ENCODE assay signal across 1 cellular context in the genomic region with DNA sequence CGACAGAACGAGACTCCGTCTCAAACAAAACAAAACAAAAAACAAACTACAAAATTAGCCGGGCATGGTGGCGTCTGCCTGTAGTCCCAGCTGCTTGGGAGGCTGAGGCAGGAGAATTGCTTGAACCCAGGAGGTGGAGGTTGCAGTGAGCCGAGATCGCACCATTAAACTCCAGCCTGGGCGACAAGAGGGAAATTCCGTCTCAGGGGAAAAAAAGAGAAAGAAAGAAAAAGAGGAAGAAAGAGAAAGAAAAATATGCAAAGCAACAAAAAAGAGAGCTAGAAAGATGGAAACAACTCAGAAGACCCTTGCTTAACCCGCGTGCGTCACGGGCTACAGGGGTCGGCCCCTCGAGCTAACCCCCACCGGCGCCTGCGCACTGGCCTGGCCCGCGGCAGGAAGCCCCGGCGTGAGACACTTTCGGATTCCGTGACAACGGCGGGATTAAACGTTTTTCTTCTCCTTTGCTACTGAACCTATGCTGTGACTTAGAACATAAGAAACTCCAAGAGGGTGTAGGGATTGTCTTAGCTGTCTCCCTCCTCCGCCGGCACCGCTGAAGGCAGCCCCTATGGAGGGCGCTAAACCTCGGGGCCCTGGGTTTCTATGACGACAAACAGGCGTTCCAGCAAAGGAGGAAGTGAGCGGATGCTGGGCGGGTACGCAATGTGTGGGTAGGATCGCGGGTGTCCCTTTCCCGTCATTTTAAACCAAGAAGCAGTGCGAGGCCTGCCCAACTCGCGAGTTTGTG.
TF ChIP-seq lines count a peak whose summit lies in the region.

A gene with protein sequence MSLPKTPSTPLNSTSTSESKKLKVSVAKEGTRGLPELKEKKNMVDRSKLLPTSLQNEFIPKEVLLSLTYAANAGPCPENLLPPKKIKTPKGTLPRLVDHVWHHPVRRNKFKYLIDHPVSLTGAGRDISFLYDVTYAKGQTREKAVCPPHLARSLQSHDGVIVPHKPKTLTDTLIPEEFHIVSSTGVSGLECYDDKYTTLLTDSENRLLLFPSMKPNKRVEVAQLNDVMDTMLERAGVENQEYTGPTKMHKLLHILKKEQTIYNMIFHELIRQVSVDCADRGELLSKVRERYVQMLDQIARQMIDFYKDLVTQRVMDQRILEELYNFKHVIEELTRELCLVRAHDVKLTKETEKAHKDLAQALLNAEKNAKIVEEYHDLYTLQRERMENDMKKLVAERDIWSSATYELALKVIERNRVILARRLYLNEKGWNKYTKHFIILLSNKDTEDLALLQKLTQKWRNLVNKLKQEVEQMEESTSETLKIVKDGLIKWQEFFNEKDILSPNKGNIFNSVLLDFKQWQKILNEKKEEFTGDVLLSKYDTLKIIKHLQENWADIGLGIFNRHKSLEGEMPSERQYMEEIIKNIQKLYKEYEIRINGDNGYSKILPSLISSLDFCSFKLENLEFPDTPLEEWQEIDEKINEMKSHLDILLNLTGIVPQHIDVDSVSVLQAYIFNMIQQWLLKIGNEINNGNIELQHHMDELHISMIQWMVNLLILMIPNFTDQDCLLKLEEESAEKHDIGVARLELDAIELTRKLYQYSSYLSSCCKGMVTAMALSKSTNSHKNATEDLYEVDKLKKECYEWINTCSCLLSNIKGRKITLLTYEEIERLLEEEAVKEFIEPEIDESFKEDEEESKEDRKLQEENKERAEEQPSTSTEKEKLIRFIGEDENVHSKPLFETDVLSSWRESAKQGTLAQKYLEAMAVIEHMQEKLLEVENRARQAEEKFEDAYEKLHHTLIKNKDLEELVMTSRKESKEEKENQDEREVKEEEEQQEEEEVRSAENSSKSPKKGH (plus strand): TSS at position 630 of the 751 bp plus-strand sequence. CDS start 539 bp downstream, outside the sequence.

TF ChIP-seq in H1, 55 proteins besides CTCF, POLR2A, EP300 and RAD21:
- TF ChIP-seq NRF1 (IDR thresholded peaks at IDR 0.05; ENCODE audit: low read depth, low read length) (peak; percentile 72), HDAC2 (IDR thresholded peaks at IDR 0.05; ENCODE audit: borderline replicate concordance in 1 of 2, low read depth in 2 of 2, low read length in 2 of 2) (peak in 1 of 2 experiments; percentile 96; a peak in 1 of 4 replicates), CHD2 (IDR thresholded peaks at IDR 0.05; ENCODE audit: low read length) (no peak), GABPA (IDR thresholded peaks at IDR 0.05; ENCODE audit: borderline replicate concordance, insufficient read depth, low read length) (no peak), ASH2L (IDR thresholded peaks at IDR 0.05; ENCODE audit: low read length) (peak; percentile 63), CEBPB (IDR thresholded peaks at IDR 0.05; ENCODE audit: low read depth, low read length) (no peak), SIRT6 (IDR thresholded peaks at IDR 0.05; ENCODE audit: low read length) (no peak), ZNF274 (IDR thresholded peaks at IDR 0.05; ENCODE audit: borderline replicate concordance, extremely low read depth, low read length) (no peak), RBBP5 (IDR thresholded peaks at IDR 0.05; ENCODE audit: borderline replicate concordance, low read depth, low read length) (no peak), JUN (IDR thresholded peaks at IDR 0.05; ENCODE audit: low read depth, low read length) (no peak), JUND (IDR thresholded peaks at IDR 0.05; ENCODE audit: low read length) (no peak), CHD1 (IDR thresholded peaks at IDR 0.05; ENCODE audit: low read depth, low read length) (no peak), CBX5 (IDR thresholded peaks at IDR 0.05; ENCODE audit: low read depth, low read length) (no peak), TAF7 (optimal IDR thresholded peaks at IDR 0.05; ENCODE audit: borderline replicate concordance, low read depth, low read length) (peak; percentile 21), PHF8 (conservative IDR thresholded peaks at IDR 0.05; ENCODE audit: low read depth, low read length) (no peak; the same call in none of the 2 replicates), KDM5A (IDR thresholded peaks at IDR 0.05; ENCODE audit: low read length) (no peak), SAP30 (IDR thresholded peaks at IDR 0.05; ENCODE audit: insufficient read depth, insufficient replicate concordance, low read length) (peak; percentile 91), EGR1 (IDR thresholded peaks at IDR 0.05; ENCODE audit: borderline replicate concordance, low read depth, low read length) (no peak), KDM4A (IDR thresholded peaks at IDR 0.05; ENCODE audit: low read depth, low read length, severe bottlenecking) (peak; percentile 95), POLR2AphosphoS5 (IDR thresholded peaks at IDR 0.05; ENCODE audit: low read depth, low read length) (no peak; the same call in 1 of the 2 replicates), SP4 (IDR thresholded peaks at IDR 0.05; ENCODE audit: low read length) (peak; percentile 96), POU5F1 (IDR thresholded peaks at IDR 0.05; ENCODE audit: low read depth, low read length) (no peak), SP2 (IDR thresholded peaks at IDR 0.05; ENCODE audit: low read length) (no peak), MAFK (IDR thresholded peaks at IDR 0.05; ENCODE audit: low read depth, low read length) (no peak), EZH2 (IDR thresholded peaks at IDR 0.05; ENCODE audit: low read depth, low read length, severe bottlenecking) (no peak), SIN3A (conservative IDR thresholded peaks at IDR 0.05 in 1 of 2, IDR thresholded peaks at IDR 0.05 in 1 of 2; ENCODE audit: low read depth in 1 of 2, low read length in 2 of 2) (peak in 1 of 2 experiments; percentile 95; a peak in 2 of 4 replicates), TEAD4 (IDR thresholded peaks at IDR 0.05; ENCODE audit: low read depth, low read length) (no peak), SRF (IDR thresholded peaks at IDR 0.05; ENCODE audit: low read depth, low read length) (no peak), FOSL1 (IDR thresholded peaks at IDR 0.05; ENCODE audit: insufficient read depth, low read depth, low read length) (no peak), NANOG (IDR thresholded peaks at IDR 0.05; ENCODE audit: insufficient read depth, low read depth, low read length, poor library complexity, severe bottlenecking) (no peak), CBX8 (IDR thresholded peaks at IDR 0.05; ENCODE audit: borderline replicate concordance, low read depth, low read length) (no peak), SUZ12 (IDR thresholded peaks at IDR 0.05; ENCODE audit: low read length) (no peak), KDM1A (IDR thresholded peaks at IDR 0.05; ENCODE audit: borderline replicate concordance, low read length) (no peak), GTF2F1 (IDR thresholded peaks at IDR 0.05; ENCODE audit: borderline replicate concordance, low read depth, low read length) (no peak), TBP (IDR thresholded peaks at IDR 0.05; ENCODE audit: low read depth, low read length) (no peak), CREB1 (IDR thresholded peaks at IDR 0.05) (peak; percentile 80), TCF12 (IDR thresholded peaks at IDR 0.05; ENCODE audit: low read depth, low read length) (no peak), TAF1 (IDR thresholded peaks at IDR 0.05; ENCODE audit: low read depth, low read length) (peak; percentile 61; the same call in 1 of the 2 replicates), RNF2 (IDR thresholded peaks at IDR 0.05; ENCODE audit: borderline replicate concordance, low read depth, low read length, missing control alignments, poor library complexity, severe bottlenecking) (no peak)
- TF ChIP-seq, protein P1, sequence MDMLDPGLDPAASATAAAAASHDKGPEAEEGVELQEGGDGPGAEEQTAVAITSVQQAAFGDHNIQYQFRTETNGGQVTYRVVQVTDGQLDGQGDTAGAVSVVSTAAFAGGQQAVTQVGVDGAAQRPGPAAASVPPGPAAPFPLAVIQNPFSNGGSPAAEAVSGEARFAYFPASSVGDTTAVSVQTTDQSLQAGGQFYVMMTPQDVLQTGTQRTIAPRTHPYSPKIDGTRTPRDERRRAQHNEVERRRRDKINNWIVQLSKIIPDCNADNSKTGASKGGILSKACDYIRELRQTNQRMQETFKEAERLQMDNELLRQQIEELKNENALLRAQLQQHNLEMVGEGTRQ (IDR thresholded peaks at IDR 0.05; ENCODE audit: low read length) = no peak
- TF ChIP-seq, protein P2, sequence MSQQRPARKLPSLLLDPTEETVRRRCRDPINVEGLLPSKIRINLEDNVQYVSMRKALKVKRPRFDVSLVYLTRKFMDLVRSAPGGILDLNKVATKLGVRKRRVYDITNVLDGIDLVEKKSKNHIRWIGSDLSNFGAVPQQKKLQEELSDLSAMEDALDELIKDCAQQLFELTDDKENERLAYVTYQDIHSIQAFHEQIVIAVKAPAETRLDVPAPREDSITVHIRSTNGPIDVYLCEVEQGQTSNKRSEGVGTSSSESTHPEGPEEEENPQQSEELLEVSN (IDR thresholded peaks at IDR 0.05) = no peak
- TF ChIP-seq, protein P3, sequence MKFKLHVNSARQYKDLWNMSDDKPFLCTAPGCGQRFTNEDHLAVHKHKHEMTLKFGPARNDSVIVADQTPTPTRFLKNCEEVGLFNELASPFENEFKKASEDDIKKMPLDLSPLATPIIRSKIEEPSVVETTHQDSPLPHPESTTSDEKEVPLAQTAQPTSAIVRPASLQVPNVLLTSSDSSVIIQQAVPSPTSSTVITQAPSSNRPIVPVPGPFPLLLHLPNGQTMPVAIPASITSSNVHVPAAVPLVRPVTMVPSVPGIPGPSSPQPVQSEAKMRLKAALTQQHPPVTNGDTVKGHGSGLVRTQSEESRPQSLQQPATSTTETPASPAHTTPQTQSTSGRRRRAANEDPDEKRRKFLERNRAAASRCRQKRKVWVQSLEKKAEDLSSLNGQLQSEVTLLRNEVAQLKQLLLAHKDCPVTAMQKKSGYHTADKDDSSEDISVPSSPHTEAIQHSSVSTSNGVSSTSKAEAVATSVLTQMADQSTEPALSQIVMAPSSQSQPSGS (IDR thresholded peaks at IDR 0.05; ENCODE audit: low read length) = no peak
- TF ChIP-seq, protein P4, sequence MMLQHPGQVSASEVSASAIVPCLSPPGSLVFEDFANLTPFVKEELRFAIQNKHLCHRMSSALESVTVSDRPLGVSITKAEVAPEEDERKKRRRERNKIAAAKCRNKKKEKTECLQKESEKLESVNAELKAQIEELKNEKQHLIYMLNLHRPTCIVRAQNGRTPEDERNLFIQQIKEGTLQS (IDR thresholded peaks at IDR 0.05; ENCODE audit: insufficient read depth, low read depth, low read length) = no peak
- TF ChIP-seq, protein P5, sequence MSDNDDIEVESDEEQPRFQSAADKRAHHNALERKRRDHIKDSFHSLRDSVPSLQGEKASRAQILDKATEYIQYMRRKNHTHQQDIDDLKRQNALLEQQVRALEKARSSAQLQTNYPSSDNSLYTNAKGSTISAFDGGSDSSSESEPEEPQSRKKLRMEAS (IDR thresholded peaks at IDR 0.05) = peak; percentile 41
